ENCODE assay signal across 16 cellular contexts in the genomic region with DNA sequence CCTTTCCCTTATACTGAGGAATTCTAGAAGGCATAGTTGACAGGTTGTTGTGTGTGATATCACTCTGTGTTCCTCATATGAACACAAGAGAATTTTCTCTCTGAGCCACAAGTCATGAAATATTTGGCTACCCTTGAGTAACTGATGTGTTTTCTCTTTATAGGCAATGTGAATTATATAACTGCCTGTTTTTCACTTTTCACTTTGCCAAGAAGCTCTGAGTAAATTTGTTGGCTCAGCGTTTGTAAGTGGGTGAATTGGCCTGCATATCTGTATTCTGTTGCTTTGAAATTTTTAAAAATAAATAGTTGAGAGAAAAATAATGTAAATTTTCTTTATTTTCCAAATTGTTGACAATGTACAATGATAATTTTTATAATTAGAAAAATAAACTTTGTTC.
"Had no signal": no experiment of that assay in that cellular context is flagged by ENCODE, and none has a peak within 500 bp of the region (broad histone marks: within the 10 kb centered on the region; RNA-seq: fewer than 3 reads in every experiment).

No MANE protein-coding gene starts in this region.

- H3K27me3 Mint-ChIP-seq: activated naive CD8-positive, alpha-beta T cell; naive thymus-derived CD8-positive, alpha-beta T cell had no signal

- ATAC-seq: gastrocnemius medialis; naive thymus-derived CD8-positive, alpha-beta T cell; sciatic nerve; stimulated activated effector memory CD8-positive, alpha-beta T cell treated with anti-CD3 and anti-CD28 coated beads, Interleukin-12 subunit alpha, Interleukin-12 subunit beta, amount 100 ng/mL, for 72 hours had no signal

- H3K4me3 ChIP-seq: colonic mucosa, gastrocnemius medialis, smooth muscle cell had no signal

- H3K4me3 Mint-ChIP-seq: activated naive CD8-positive, alpha-beta T cell; activated T-helper 1 cell treated with anti-CD3 and anti-CD28 coated beads, Interleukin-12 subunit alpha, Interleukin-12 subunit beta, Interleukin-2, Interleukin-4 antibody, amounts not matched to agents 30 ng/mL and 10 ng/mL and 1 ng/mL, durations not matched to agents 14 hours and 24 hours and 36 hours; naive thymus-derived CD8-positive, alpha-beta T cell; stimulated activated effector memory CD8-positive, alpha-beta T cell treated with anti-CD3 and anti-CD28 coated beads, Interleukin-12 subunit alpha, Interleukin-12 subunit beta, amount 100 ng/mL, for 72 hours had no signal

- H3K4me2 ChIP-seq: smooth muscle cell had no signal

- H3K27ac ChIP-seq: colonic mucosa, gastrocnemius medialis, WERI-Rb-1 had no signal

- H3K27me3 ChIP-seq: colonic mucosa, gastrocnemius medialis had no signal

- H3K36me3 ChIP-seq: colonic mucosa, gastrocnemius medialis had no signal

- DNase-seq: activated CD4-positive, alpha-beta T cell treated with anti-CD3 and anti-CD28 coated beads, Interleukin-2, amount 50 U/mL, for 4 hours; colonic mucosa; erythroblast; gastrocnemius medialis; head of caudate nucleus; kidney glomerular epithelial cell; mesenchymal stem cell; naive thymus-derived CD8-positive, alpha-beta T cell; stimulated activated CD4-positive, alpha-beta T cell treated with anti-CD3 and anti-CD28 coated beads, Interleukin-4, amount 100 ng/mL, for 24 hours; SW 1271; WERI-Rb-1 had no signal

- H3K9me3 ChIP-seq: colonic mucosa, gastrocnemius medialis had no signal

- H3K9me3 Mint-ChIP-seq: activated T-helper 1 cell treated with anti-CD3 and anti-CD28 coated beads, Interleukin-12 subunit alpha, Interleukin-12 subunit beta, Interleukin-2, Interleukin-4 antibody, amounts not matched to agents 30 ng/mL and 10 ng/mL and 1 ng/mL, durations not matched to agents 14 hours and 24 hours and 36 hours; naive thymus-derived CD8-positive, alpha-beta T cell; stimulated activated effector memory CD8-positive, alpha-beta T cell treated with anti-CD3 and anti-CD28 coated beads, Interleukin-12 subunit alpha, Interleukin-12 subunit beta, amount 100 ng/mL, for 72 hours had no signal

- H3K27ac Mint-ChIP-seq: activated naive CD8-positive, alpha-beta T cell; activated T-helper 1 cell treated with anti-CD3 and anti-CD28 coated beads, Interleukin-12 subunit alpha, Interleukin-12 subunit beta, Interleukin-2, Interleukin-4 antibody, amounts not matched to agents 30 ng/mL and 10 ng/mL and 1 ng/mL, durations not matched to agents 14 hours and 24 hours and 36 hours; naive thymus-derived CD8-positive, alpha-beta T cell; stimulated activated effector memory CD8-positive, alpha-beta T cell treated with anti-CD3 and anti-CD28 coated beads, Interleukin-12 subunit alpha, Interleukin-12 subunit beta, amount 100 ng/mL, for 72 hours had no signal

- H3K36me3 Mint-ChIP-seq: stimulated activated effector memory CD8-positive, alpha-beta T cell treated with anti-CD3 and anti-CD28 coated beads, Interleukin-12 subunit alpha, Interleukin-12 subunit beta, amount 100 ng/mL, for 72 hours had no signal
